15 cellular contexts compared by ENCODE assay signal in genomic region chr3:144687862-144688261, GRCh38.
DNase-seq lines count a peak whose midpoint lies in the region; ATAC-seq and TF ChIP-seq lines count a peak whose summit lies in the region.
"Had no signal": no experiment of that assay in that cellular context is flagged by ENCODE, and none has a peak within 500 bp of the region (broad histone marks: within the 10 kb centered on the region; RNA-seq: fewer than 3 reads in every experiment).

No MANE protein-coding gene starts in this region.

- H3K9me2 ChIP-seq in OCI-LY1 (ENCODE audit: low read depth, low read length) = no peaks in the 10 kb centered on the region

- no peaks in the 10 kb centered on the region for H3K36me3 Mint-ChIP-seq in stimulated activated memory B cell treated with anti-CD40 and anti-IgM and Interleukin-4, amounts not matched to agents 10 μg/mL and 1 μg/mL and 100 μg/mL, for 72 hours
- H3K36me3 Mint-ChIP-seq: naive thymus-derived CD8-positive, alpha-beta T cell had no signal

- H3K9me3 ChIP-seq in OCI-LY1 (ENCODE audit: low read length) (no peaks in the 10 kb centered on the region), gastroesophageal sphincter (no peaks in the 10 kb centered on the region)
- H3K9me3 ChIP-seq: breast epithelium, left lung had no signal

- H2AFZ ChIP-seq in OCI-LY1 (ENCODE audit: low read length) = no peak overlapping the region

- WGBS in gastroesophageal sphincter (ENCODE audit: low coverage in 1 of 2), 2 donors = 55 to 83% methylated on average over 2 to 4 of the region's 4 CpGs

- ATAC-seq in GM18868 (IDR thresholded peaks at IDR 0.05; ENCODE audit: unreplicated experiment) = peak; percentile 63
- no peak for ATAC-seq in stimulated activated memory B cell treated with anti-CD40 and anti-IgM and Interleukin-4, amounts not matched to agents 10 μg/mL and 1 μg/mL and 100 μg/mL, for 72 hours
- no peak for ATAC-seq in HG02623 (IDR thresholded peaks at IDR 0.05; ENCODE audit: unreplicated experiment)
- no peak for ATAC-seq in gastroesophageal sphincter
- ATAC-seq in HG02885 (IDR thresholded peaks at IDR 0.05; ENCODE audit: poor library complexity, unreplicated experiment) = no peak
- ATAC-seq: HCT116; heart left ventricle; left lung; naive thymus-derived CD8-positive, alpha-beta T cell had no signal

- no peak overlapping the region for H3K4me3 Mint-ChIP-seq in stimulated activated memory B cell treated with anti-CD40 and anti-IgM and Interleukin-4, amounts not matched to agents 10 μg/mL and 1 μg/mL and 100 μg/mL, for 72 hours
- H3K4me3 Mint-ChIP-seq: naive thymus-derived CD8-positive, alpha-beta T cell had no signal

- CTCF ChIA-PET in BJ (lab: Yijun Ruan, JAX) = no interaction called here

- no peaks in the 10 kb centered on the region for H3F3A ChIP-seq in OCI-LY1 (ENCODE audit: insufficient read depth, low read length)

- no peaks in the 10 kb centered on the region for H3K36me3 ChIP-seq in BJ (ENCODE audit: control insufficient read depth, insufficient read depth, low read length)
- H3K36me3 ChIP-seq in OCI-LY1 (ENCODE audit: insufficient read depth, low read length) = no peaks in the 10 kb centered on the region
- H3K36me3 ChIP-seq in gastroesophageal sphincter = no peaks in the 10 kb centered on the region
- H3K36me3 ChIP-seq: breast epithelium, heart left ventricle, left lung had no signal

- no peak for TF ChIP-seq EP300 in gastroesophageal sphincter (IDR thresholded peaks at IDR 0.05)

- no peak overlapping the region for H3K4me2 ChIP-seq in OCI-LY1 (ENCODE audit: low read length)

- no peaks in the 10 kb centered on the region for H3K4me1 Mint-ChIP-seq in stimulated activated memory B cell treated with anti-CD40 and anti-IgM and Interleukin-4, amounts not matched to agents 10 μg/mL and 1 μg/mL and 100 μg/mL, for 72 hours
- H3K4me1 Mint-ChIP-seq: naive thymus-derived CD8-positive, alpha-beta T cell had no signal

- POLR2A ChIA-PET in BJ (lab: Charles Lee) = no interaction called here

- H3K4me1 ChIP-seq in OCI-LY1 (ENCODE audit: insufficient read depth, low read length, severe bottlenecking) = no peaks in the 10 kb centered on the region
- H3K4me1 ChIP-seq in gastroesophageal sphincter = no peaks in the 10 kb centered on the region
- H3K4me1 ChIP-seq: breast epithelium, heart left ventricle, left lung had no signal

- TF ChIP-seq CTCF in BJ (IDR thresholded peaks at IDR 0.05; ENCODE audit: insufficient read depth, low read depth, low read length) (0 out of 2 replicates have a peak, but pooled peaks have one; percentile 9), OCI-LY1 (IDR thresholded peaks at IDR 0.05; ENCODE audit: low read length) (peak; percentile 65), epithelial cell of proximal tubule (conservative IDR thresholded peaks at IDR 0.05; ENCODE audit: low read depth, low read length) (peak; percentile 27), gastroesophageal sphincter (IDR thresholded peaks at IDR 0.05) (no peak)

- H3K27me3 ChIP-seq in BJ (ENCODE audit: control insufficient read depth, insufficient read depth, low read length) (no peaks in the 10 kb centered on the region), OCI-LY1 (ENCODE audit: insufficient read depth, low read length) (no peaks in the 10 kb centered on the region), gastroesophageal sphincter (no peaks in the 10 kb centered on the region)
- H3K27me3 ChIP-seq: breast epithelium, heart left ventricle, left lung had no signal

- no peak for TF ChIP-seq POLR2A in gastroesophageal sphincter (IDR thresholded peaks at IDR 0.05)

- H3K27me3 Mint-ChIP-seq in stimulated activated memory B cell treated with anti-CD40 and anti-IgM and Interleukin-4, amounts not matched to agents 10 μg/mL and 1 μg/mL and 100 μg/mL, for 72 hours = no peaks in the 10 kb centered on the region

- H3K79me2 ChIP-seq in OCI-LY1 (ENCODE audit: insufficient read depth, low read length) = no peaks in the 10 kb centered on the region

- H3K4me3 ChIP-seq in BJ (ENCODE audit: low read depth, low read length) (no peak overlapping the region), OCI-LY1 (ENCODE audit: low read depth, low read length, poor library complexity, severe bottlenecking) (no peak overlapping the region), epithelial cell of proximal tubule (ENCODE audit: low read depth, low read length) (no peak overlapping the region), gastroesophageal sphincter (no peak overlapping the region)
- H3K4me3 ChIP-seq: breast epithelium, heart left ventricle, left lung had no signal

- H3K27ac Mint-ChIP-seq in stimulated activated memory B cell treated with anti-CD40 and anti-IgM and Interleukin-4, amounts not matched to agents 10 μg/mL and 1 μg/mL and 100 μg/mL, for 72 hours = no peak overlapping the region
- H3K27ac Mint-ChIP-seq: naive thymus-derived CD8-positive, alpha-beta T cell had no signal

- no peaks in the 10 kb centered on the region for H4K20me1 ChIP-seq in OCI-LY1 (ENCODE audit: insufficient read depth, low read length)

- H3K9me3 Mint-ChIP-seq in stimulated activated memory B cell treated with anti-CD40 and anti-IgM and Interleukin-4, amounts not matched to agents 10 μg/mL and 1 μg/mL and 100 μg/mL, for 72 hours = no peaks in the 10 kb centered on the region

- H3K27ac ChIP-seq in OCI-LY1 (ENCODE audit: low read depth, low read length, poor library complexity, severe bottlenecking) = no peak overlapping the region
- no peak overlapping the region for H3K27ac ChIP-seq in gastroesophageal sphincter
- H3K27ac ChIP-seq: breast epithelium, heart left ventricle, left lung had no signal

- DNase-seq in BJ (ENCODE audit: low read depth) (no peak), epithelial cell of proximal tubule (ENCODE audit: low read depth) (no peak)
- DNase-seq: DMS79; heart left ventricle; left lung; naive thymus-derived CD8-positive, alpha-beta T cell; NCI-H526 treated with DMSO at 0.1 percent for 48 hours had no signal

- H3K9ac ChIP-seq in OCI-LY1 (ENCODE audit: low read length) = no peak overlapping the region

Comparison
In these comparisons a context has a peak if more than half of its experiments do, and no peak if none do; other contexts are left out.
1. CTCF ChIP-seq: peak in BJ (single experiment), OCI-LY1 (single experiment) and epithelial cell of proximal tubule (single experiment); none in gastroesophageal sphincter (0 of 4).